Comparison of ENCODE assay signal across 10 cellular contexts in the genomic region with DNA sequence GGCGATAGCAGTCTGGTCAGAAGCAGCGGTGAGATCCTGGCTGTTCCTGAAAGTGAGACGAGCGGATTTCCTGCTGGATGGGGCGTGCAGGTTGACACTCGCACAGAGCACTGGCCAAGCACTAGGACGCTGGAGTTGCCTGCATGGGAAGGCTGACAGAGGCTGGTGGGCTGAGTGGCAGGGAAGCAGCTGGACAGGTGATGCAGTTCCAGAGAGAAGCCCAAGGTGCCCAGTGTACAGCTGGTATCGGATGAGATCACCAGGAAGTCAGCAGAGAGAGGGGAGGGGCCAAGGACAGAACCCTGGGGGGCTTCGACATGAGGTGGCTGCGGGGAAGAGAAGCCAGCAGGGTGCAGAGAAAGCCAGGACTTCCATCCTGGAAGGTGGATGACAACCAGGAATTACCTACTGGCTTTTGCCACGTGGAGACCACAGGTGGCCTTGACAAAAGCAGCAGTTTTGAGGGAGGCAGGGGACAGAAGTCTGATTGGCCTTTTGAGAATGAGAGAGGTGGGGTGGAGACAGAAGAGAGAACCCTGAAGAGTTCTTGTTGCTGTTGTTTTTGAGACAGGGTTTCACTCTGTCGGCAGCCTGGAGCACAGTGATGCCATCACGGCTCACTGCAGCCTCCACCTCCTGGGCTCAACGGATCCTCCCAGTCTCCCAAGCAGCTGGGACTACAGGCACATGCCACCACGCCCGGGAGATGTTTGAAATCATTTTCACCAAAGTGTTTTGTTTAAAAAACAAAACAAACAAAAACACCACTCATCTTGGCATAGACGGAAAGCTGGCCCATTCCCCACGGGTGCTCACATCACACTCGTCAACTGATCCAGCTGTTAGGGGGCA. TPM values are rescaled to one million over a fixed set of nuclear protein-coding genes. Genes with fewer than 3 reads are reported as not detected.
DNase-seq lines count a peak whose midpoint lies in the region.
"Had no signal": no experiment of that assay in that cellular context is flagged by ENCODE, and none has a peak within 500 bp of the region (broad histone marks: within the 10 kb centered on the region; RNA-seq: fewer than 3 reads in every experiment).

No MANE protein-coding gene starts in this region.

- DNase-seq in Daoy (ENCODE audit: low read depth) = peak; percentile 27
- DNase-seq in NCI-H69 (lab: John Stamatoyannopoulos, UW) = peak; percentile 93
- DNase-seq in fibroblast of gingiva (ENCODE audit: low read depth) = peak; percentile 32
- DNase-seq in pons (ENCODE audit: low spot score) = peak; percentile 65
- DNase-seq in NCI-H446 (lab: John Stamatoyannopoulos, UW) = no peak
- DNase-seq in G401 (ENCODE audit: low spot score) = no peak
- no peak for DNase-seq in activated CD4-positive, alpha-beta T cell treated with anti-CD3 and anti-CD28 coated beads, Interleukin-2, amount 50 U/mL, for 48 hours
- DNase-seq in GM19238 (ENCODE audit: insufficient read length, low spot score) = no peak
- DNase-seq: activated naive CD4-positive, alpha-beta T cell; retina had no signal

- in situ Hi-C loops in G401 (cut with HindIII; ENCODE audit: low sequenced_read_pairs) = no loop called here

RNA-seq across cellular contexts. Expression of a gene that starts 35.3 kb away (rescaled TPM):
- 51.5 and 71.6 TPM in 2 replicates for total RNA-seq in Daoy (2014; rRNA removed; shearing (Covaris generic))
- 17.0 and 21.6 TPM in 2 replicates for total RNA-seq in G401 (2014; rRNA removed; shearing (Covaris generic))

Comparison
In these comparisons a context has a peak if more than half of its experiments do, and no peak if none do; other contexts are left out.
1. DNase-seq: peak in Daoy (single experiment), NCI-H69 (single experiment), fibroblast of gingiva (single experiment) and pons (single experiment); none in NCI-H446 (0 of 2), G401 (single experiment), activated CD4-positive, alpha-beta T cell treated with anti-CD3 and anti-CD28 coated beads, Interleukin-2, amount 50 U/mL, for 48 hours (0 of 2) and GM19238 (single experiment).